Comparison of ENCODE assay signal across 17 cellular contexts in the genomic region with DNA sequence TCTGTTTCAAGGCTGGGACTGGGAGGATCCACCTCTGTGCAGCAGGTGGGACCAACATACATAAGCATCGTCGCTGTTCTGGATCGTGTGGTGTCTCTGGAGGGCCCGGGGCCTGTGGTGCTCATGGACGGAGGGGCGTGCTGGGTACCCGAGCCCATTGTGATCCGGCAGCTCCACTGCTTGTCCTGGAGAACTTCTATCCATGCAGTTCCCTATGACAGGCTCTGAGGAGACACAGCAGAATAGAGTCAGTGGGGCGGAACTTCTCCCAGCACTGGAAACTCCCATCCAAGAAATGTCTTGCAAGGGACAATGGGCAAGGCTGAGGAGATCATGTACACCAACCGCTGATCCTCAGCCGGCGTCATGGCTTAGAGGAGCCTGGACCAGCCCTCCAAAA. TPM values are rescaled to one million over a fixed set of nuclear protein-coding genes. Genes with fewer than 3 reads are reported as not detected.
DNase-seq lines count a peak whose midpoint lies in the region; ATAC-seq and TF ChIP-seq lines count a peak whose summit lies in the region.
"Had no signal": no experiment of that assay in that cellular context is flagged by ENCODE, and none has a peak within 500 bp of the region (broad histone marks: within the 10 kb centered on the region; RNA-seq: fewer than 3 reads in every experiment).

No MANE protein-coding gene starts in this region.

- peaks cover 40% of the 10 kb centered on the region for H3K36me3 Mint-ChIP-seq in CD4-positive, CD25-positive, alpha-beta regulatory T cell
- peaks cover 33% of the 10 kb centered on the region for H3K36me3 Mint-ChIP-seq in central memory CD8-positive, alpha-beta T cell (ENCODE audit: insufficient read depth)

- H4K20me1 ChIP-seq in Loucy (ENCODE audit: insufficient read depth, low read length, poor library complexity, severe bottlenecking) = no peaks in the 10 kb centered on the region

- no peaks in the 10 kb centered on the region for H3K9me2 ChIP-seq in Loucy (replicated peaks; ENCODE audit: low read depth, low read length)

- no peak for TF ChIP-seq CTCF in Loucy (conservative IDR thresholded peaks at IDR 0.05; ENCODE audit: low read length)

- peak overlapping the region in 2 of 3 donors; percentile 7 to 36 for H3K27ac Mint-ChIP-seq in CD4-positive, CD25-positive, alpha-beta regulatory T cell
- H3K27ac Mint-ChIP-seq in central memory CD8-positive, alpha-beta T cell (ENCODE audit: low read depth) = peak overlapping the region; percentile 88

- no peak overlapping the region for H3K14ac ChIP-seq in neuronal stem cell (ENCODE audit: low read length)

- no peak for DNase-seq in CD4-positive, CD25-positive, alpha-beta regulatory T cell
- no peak for DNase-seq in central memory CD8-positive, alpha-beta T cell (ENCODE audit: low spot score in 2 of 2)
- no peak for DNase-seq in neuronal stem cell (ENCODE audit: low spot score)
- no peak for DNase-seq in NCI-H1092 treated with DMSO at 0.1 percent for 48 hours (lab: John Stamatoyannopoulos, UW)
- no peak for DNase-seq in EL
- DNase-seq: CD4-positive, alpha-beta memory T cell; COR-L47; DMS153; GM23248; H7 had no signal

- H3K4me3 ChIP-seq in CD4-positive, CD25-positive, alpha-beta regulatory T cell (ENCODE audit: low read depth, low read length) = no peak overlapping the region
- H3K4me3 ChIP-seq in Loucy (ENCODE audit: low read length, poor library complexity, severe bottlenecking) = peak overlapping the region; percentile 19
- no peak overlapping the region for H3K4me3 ChIP-seq in neuronal stem cell (ENCODE audit: low read length in 2 of 2)
- H3K4me3 ChIP-seq: GM23248 had no signal

- no peaks in the 10 kb centered on the region for H3K79me1 ChIP-seq in neuronal stem cell (ENCODE audit: low read depth, low read length)

- no peak overlapping the region for H4K8ac ChIP-seq in neuronal stem cell (ENCODE audit: low read depth, low read length)

- no peak overlapping the region for H2AK5ac ChIP-seq in neuronal stem cell (ENCODE audit: low read depth, low read length)

- H2BK15ac ChIP-seq in neuronal stem cell (ENCODE audit: low read length) = no peak overlapping the region

- peaks cover 27 to 48% (median 40%) of the 10 kb centered on the region in 4 donors for H3K4me1 Mint-ChIP-seq in CD4-positive, CD25-positive, alpha-beta regulatory T cell
- H3K4me1 Mint-ChIP-seq in central memory CD8-positive, alpha-beta T cell = peaks cover 45% of the 10 kb centered on the region

- H3K4me2 ChIP-seq in Loucy (ENCODE audit: low read depth, low read length, poor library complexity, severe bottlenecking) (peak overlapping the region; percentile 93), neuronal stem cell (ENCODE audit: insufficient read depth, low read length, poor library complexity, severe bottlenecking) (no peak overlapping the region)

- H3K36me3 ChIP-seq in CD4-positive, CD25-positive, alpha-beta regulatory T cell (ENCODE audit: control insufficient read depth, insufficient read depth, low read length) = peaks cover 43% of the 10 kb centered on the region
- H3K36me3 ChIP-seq in Loucy (ENCODE audit: insufficient read depth, low read length) (peaks cover 37% of the 10 kb centered on the region; the same call in 1 of the 2 replicates), neuronal stem cell (replicated peaks in 1 of 2; ENCODE audit: control insufficient read depth in 2 of 2, insufficient read depth in 2 of 2, low read length in 2 of 2) (peaks cover 33 to 79% of the 10 kb centered on the region in 2 donors)

- no peak for ATAC-seq in CD4-positive, CD25-positive, alpha-beta regulatory T cell (ENCODE audit: low read depth in 2 of 2)
- ATAC-seq in central memory CD8-positive, alpha-beta T cell (replicated peaks; ENCODE audit: extremely low read depth, poor library complexity, severe bottlenecking) = no peak
- ATAC-seq: HCT116 had no signal

- no CpG with 5 or more reads among the region's 12 CpGs for WGBS in neuronal stem cell (ENCODE audit: extremely low coverage in 2 of 2, insufficient read length in 2 of 2, insufficient replicate concordance in 1 of 2), 2 donors

- no peaks in the 10 kb centered on the region for H3K9me3 ChIP-seq in CD4-positive, CD25-positive, alpha-beta regulatory T cell (ENCODE audit: control insufficient read depth in 2 of 2, low read length in 2 of 2)
- H3K9me3 ChIP-seq in Loucy (ENCODE audit: insufficient read depth, low read depth, low read length) = no peaks in the 10 kb centered on the region
- no peaks in the 10 kb centered on the region for H3K9me3 ChIP-seq in neuronal stem cell (replicated peaks in 1 of 2; ENCODE audit: control insufficient read depth in 2 of 2, insufficient read depth in 1 of 2, low read depth in 1 of 2, low read length in 2 of 2)

- H3K18ac ChIP-seq in neuronal stem cell (ENCODE audit: low read length) = no peak overlapping the region

- H2BK5ac ChIP-seq in neuronal stem cell (ENCODE audit: low read length) = no peak overlapping the region

- no peaks in the 10 kb centered on the region for H3K79me2 ChIP-seq in Loucy (ENCODE audit: insufficient read depth, low read length)

- no peaks in the 10 kb centered on the region for H3K9me3 Mint-ChIP-seq in CD4-positive, CD25-positive, alpha-beta regulatory T cell
- no peaks in the 10 kb centered on the region for H3K9me3 Mint-ChIP-seq in central memory CD8-positive, alpha-beta T cell
- H3K9me3 Mint-ChIP-seq: CD14-positive monocyte had no signal

- no peak overlapping the region for H2BK12ac ChIP-seq in neuronal stem cell (ENCODE audit: low read length)

- H3K9ac ChIP-seq in Loucy (ENCODE audit: low read depth, low read length, poor library complexity, severe bottlenecking) (peak overlapping the region; percentile 85), neuronal stem cell (ENCODE audit: low read depth, low read length, poor library complexity) (no peak overlapping the region)
- H3K9ac ChIP-seq: GM23248 had no signal

- H3F3A ChIP-seq in Loucy (ENCODE audit: low read depth) = peaks cover 18% of the 10 kb centered on the region

- H3K27ac ChIP-seq in CD4-positive, CD25-positive, alpha-beta regulatory T cell (ENCODE audit: insufficient read depth, low read length, poor library complexity, severe bottlenecking) = no peak overlapping the region
- H3K27ac ChIP-seq in neuronal stem cell (replicated peaks; ENCODE audit: low read length) = no peak overlapping the region
- H3K27ac ChIP-seq: GM23248 had no signal

- no peaks in the 10 kb centered on the region for H3K27me3 ChIP-seq in CD4-positive, CD25-positive, alpha-beta regulatory T cell (ENCODE audit: control insufficient read depth, insufficient read depth, low read length)
- H3K27me3 ChIP-seq in Loucy (ENCODE audit: insufficient read depth, low read length, poor library complexity, severe bottlenecking) = no peaks in the 10 kb centered on the region
- no peaks in the 10 kb centered on the region for H3K27me3 ChIP-seq in neuronal stem cell (ENCODE audit: control insufficient read depth in 3 of 3, insufficient read depth in 3 of 3, low read depth in 1 of 3, low read length in 3 of 3)

- no peaks in the 10 kb centered on the region for H3K27me3 Mint-ChIP-seq in CD4-positive, CD25-positive, alpha-beta regulatory T cell
- no peaks in the 10 kb centered on the region for H3K27me3 Mint-ChIP-seq in central memory CD8-positive, alpha-beta T cell
- H3K27me3 Mint-ChIP-seq: CD4-positive, alpha-beta memory T cell had no signal

- H3K4ac ChIP-seq in neuronal stem cell (ENCODE audit: low read length) = no peak overlapping the region

- H4K91ac ChIP-seq in neuronal stem cell (ENCODE audit: low read depth, low read length, poor library complexity) = no peak overlapping the region

- H3K4me1 ChIP-seq in CD4-positive, CD25-positive, alpha-beta regulatory T cell (ENCODE audit: control insufficient read depth, insufficient read depth, low read length, poor library complexity, severe bottlenecking) = peaks cover 36% of the 10 kb centered on the region
- H3K4me1 ChIP-seq in Loucy (ENCODE audit: insufficient read depth, low read length, poor library complexity, severe bottlenecking) (peaks cover 52% of the 10 kb centered on the region), neuronal stem cell (ENCODE audit: control insufficient read depth in 2 of 2, insufficient read depth in 1 of 2, low read depth in 1 of 2, low read length in 2 of 2) (no peaks in the 10 kb centered on the region)

- H2BK120ac ChIP-seq in neuronal stem cell (ENCODE audit: low read depth, low read length) = no peak overlapping the region

- H3K23ac ChIP-seq in neuronal stem cell (ENCODE audit: low read depth, low read length, poor library complexity) = no peak overlapping the region

- H2AFZ ChIP-seq in Loucy (ENCODE audit: low read length) (no peak overlapping the region), neuronal stem cell (ENCODE audit: low read length) (no peak overlapping the region)
- H2AFZ ChIP-seq: GM23248 had no signal

- H3K4me3 Mint-ChIP-seq in CD4-positive, CD25-positive, alpha-beta regulatory T cell = no peak overlapping the region
- no peak overlapping the region for H3K4me3 Mint-ChIP-seq in central memory CD8-positive, alpha-beta T cell
- H3K4me3 Mint-ChIP-seq: CD14-positive monocyte; CD4-positive, alpha-beta memory T cell had no signal

RNA-seq across cellular contexts. Expression of a gene that starts 11.6 kb away (rescaled TPM):
- not detected for total RNA-seq in CD4-positive, CD25-positive, alpha-beta regulatory T cell
- under 1 TPM in 1 of 4 donors, not detected in 3; 0.34 TPM for polyA plus RNA-seq in CD4-positive, CD25-positive, alpha-beta regulatory T cell
- 0.29 TPM for polyA plus RNA-seq in neuronal stem cell (2013, experiment 1 of 2)
- 0.46 TPM for polyA plus RNA-seq in neuronal stem cell (2013, experiment 2 of 2)
- total RNA-seq: A172, GM23248, H1 had no signal
- polyA plus RNA-seq: BJ, CD14-positive monocyte had no signal

RNA-seq across cellular contexts. Expression of a gene that starts 19.4 kb away (rescaled TPM):
- not detected for total RNA-seq in CD4-positive, CD25-positive, alpha-beta regulatory T cell
- polyA plus RNA-seq in CD4-positive, CD25-positive, alpha-beta regulatory T cell = not detected
- polyA plus RNA-seq in neuronal stem cell (2013, experiment 1 of 2) = not detected
- polyA plus RNA-seq in neuronal stem cell (2013, experiment 2 of 2) = not detected
- total RNA-seq: A172; A673; CD4-positive, alpha-beta memory T cell; GM23248; H1; H7 had no signal
- polyA plus RNA-seq: BJ; CD14-positive monocyte; CD4-positive, alpha-beta memory T cell; GM23248; H1 had no signal

RNA-seq across cellular contexts. Expression of a gene that starts 26.0 kb away (rescaled TPM):
- total RNA-seq in CD4-positive, CD25-positive, alpha-beta regulatory T cell = not detected
- not detected for polyA plus RNA-seq in CD4-positive, CD25-positive, alpha-beta regulatory T cell
- not detected for polyA plus RNA-seq in neuronal stem cell (2013, experiment 1 of 2)
- not detected for polyA plus RNA-seq in neuronal stem cell (2013, experiment 2 of 2)
- total RNA-seq: A172; A673; CD4-positive, alpha-beta memory T cell; GM23248; H1; H7 had no signal
- polyA plus RNA-seq: BJ; CD14-positive monocyte; CD4-positive, alpha-beta memory T cell; GM23248; H1 had no signal

RNA-seq across cellular contexts. Expression of a gene that starts 57.4 kb away (rescaled TPM):
- not detected for total RNA-seq in CD4-positive, CD25-positive, alpha-beta regulatory T cell
- polyA plus RNA-seq in CD4-positive, CD25-positive, alpha-beta regulatory T cell = not detected
- 0.03 TPM for polyA plus RNA-seq in neuronal stem cell (2013, experiment 1 of 2)
- polyA plus RNA-seq in neuronal stem cell (2013, experiment 2 of 2) = not detected
- total RNA-seq: A172; A673; CD4-positive, alpha-beta memory T cell; GM23248 had no signal
- polyA plus RNA-seq: BJ; CD14-positive monocyte; CD4-positive, alpha-beta memory T cell; GM23248 had no signal
